15 cellular contexts compared by ENCODE assay signal in the genomic region with DNA sequence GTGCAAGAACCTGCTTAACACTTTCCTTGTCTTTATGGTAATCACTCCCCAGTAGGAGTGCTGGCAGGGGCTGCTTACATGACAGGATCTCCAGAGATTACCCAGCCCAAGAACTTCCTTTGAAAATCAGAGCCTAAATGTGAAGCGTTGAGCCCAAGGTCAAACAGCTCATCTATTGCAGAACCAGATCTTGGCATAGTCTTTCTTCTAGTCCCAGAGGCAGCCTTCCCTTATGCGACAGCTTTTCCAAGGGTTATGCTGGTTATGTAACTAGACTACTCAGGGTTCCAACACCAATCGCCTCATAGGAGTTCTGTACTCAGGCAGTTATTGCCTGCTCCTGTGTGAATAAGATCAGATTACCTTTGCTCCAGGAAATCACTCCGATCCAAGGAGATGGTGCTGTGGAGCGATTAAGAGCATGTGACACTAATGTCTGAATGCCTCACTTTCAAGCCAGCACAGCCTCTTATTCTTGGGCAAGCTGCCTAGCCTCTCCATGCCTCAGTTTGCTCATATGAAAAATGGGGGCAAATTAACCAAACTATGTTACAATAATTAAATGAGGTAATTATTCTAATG. TPM values are rescaled to one million over a fixed set of nuclear protein-coding genes. Genes with fewer than 3 reads are reported as not detected.
DNase-seq lines count a peak whose midpoint lies in the region; ATAC-seq and TF ChIP-seq lines count a peak whose summit lies in the region.
"Had no signal": no experiment of that assay in that cellular context is flagged by ENCODE, and none has a peak within 500 bp of the region (broad histone marks: within the 10 kb centered on the region; RNA-seq: fewer than 3 reads in every experiment).

No MANE protein-coding gene starts in this region.

- peaks cover 0 to 33% of the 10 kb centered on the region in 2 experiments; a peak in 2 of 4 replicates for H3K4me1 ChIP-seq in HCT116 (ENCODE audit: control insufficient read depth in 1 of 2, insufficient read depth in 2 of 2, low read length in 2 of 2)

- RAD21 ChIA-PET in HCT116 (lab: Charles Lee; ENCODE audit: low non-redundant PET in 1 of 2, low total read pairs in 2 of 2, uncharacterized antibody in 2 of 2, unreplicated experiment in 2 of 2): no interaction called here

- no peaks in the 10 kb centered on the region for H3K9me3 ChIP-seq in HCT116 (ENCODE audit: control insufficient read depth in 1 of 2, insufficient read depth in 1 of 2, low read depth in 1 of 2, low read length in 2 of 2)

- no peaks in the 10 kb centered on the region for H3K27me3 Mint-ChIP-seq in neural crest cell (ENCODE audit: low read depth)
- H3K27me3 Mint-ChIP-seq in activated naive CD4-positive, alpha-beta T cell treated with anti-CD3 and anti-CD28 coated beads, Interleukin-2, amount 10 ng/mL, durations not matched to agents 7 days and 5 days: peaks cover 4% of the 10 kb centered on the region

- no peak for TF ChIP-seq POLR2A in HCT116 (IDR thresholded peaks at IDR 0.05; ENCODE audit: borderline replicate concordance, extremely low read depth, insufficient read depth, insufficient read length)

- no peaks in the 10 kb centered on the region for H3K36me3 Mint-ChIP-seq in neural crest cell (ENCODE audit: low read depth)
- no peaks in the 10 kb centered on the region for H3K36me3 Mint-ChIP-seq in activated naive CD4-positive, alpha-beta T cell treated with anti-CD3 and anti-CD28 coated beads, Interleukin-2, amount 10 ng/mL, durations not matched to agents 7 days and 5 days

- H3K9ac ChIP-seq in HCT116 (ENCODE audit: low read length): no peak overlapping the region

- BruUV-seq in HCT116 (replicated peaks; lab: Mats Ljungman, UMichigan): no TSS peak

- H3K9me3 Mint-ChIP-seq in neural crest cell: no peaks in the 10 kb centered on the region
- H3K9me3 Mint-ChIP-seq in activated naive CD4-positive, alpha-beta T cell treated with anti-CD3 and anti-CD28 coated beads, Interleukin-2, amount 10 ng/mL, durations not matched to agents 7 days and 5 days: no peaks in the 10 kb centered on the region

- ATAC-seq in HCT116 (no peak), GM21360 (IDR thresholded peaks at IDR 0.05; ENCODE audit: unreplicated experiment) (no peak), HG03565 (IDR thresholded peaks at IDR 0.05; ENCODE audit: unreplicated experiment) (no peak)

- no peaks in the 10 kb centered on the region for H3K9me2 ChIP-seq in HCT116 (ENCODE audit: insufficient read depth)

- H3K4me3 Mint-ChIP-seq in neural crest cell: no peak overlapping the region
- no peak overlapping the region for H3K4me3 Mint-ChIP-seq in activated naive CD4-positive, alpha-beta T cell treated with anti-CD3 and anti-CD28 coated beads, Interleukin-2, amount 10 ng/mL, durations not matched to agents 7 days and 5 days

- no peak overlapping the region for H3K4me2 ChIP-seq in HCT116 (ENCODE audit: low read length)

- POLR2A ChIA-PET in HCT116 (lab: Charles Lee): no interaction called here

- H3K27ac ChIP-seq in HCT116 (ENCODE audit: low read depth, low read length): no peak overlapping the region
- H3K27ac ChIP-seq: cardiac muscle cell had no signal

- no peak overlapping the region for H3K4me3 ChIP-seq in HCT116 (replicated peaks in 1 of 2; ENCODE audit: low read depth in 1 of 2, low read length in 2 of 2)
- H3K4me3 ChIP-seq: cardiac muscle cell had no signal

- CTCF ChIA-PET in HCT116 (lab: Charles Lee): interaction anchor here (1.4 to 1.5 kb wide), 2 partner anchors 8 to 66 kb away, joined by 3 to 4 read pairs; partner anchors contain the start of gene LGI1
- CTCF ChIA-PET in activated naive CD4-positive, alpha-beta T cell treated with anti-CD3 and anti-CD28 coated beads, Interleukin-2, amount 10 ng/mL, durations not matched to agents 7 days and 5 days (lab: Charles Lee): no interaction called here

- intact Hi-C loops in HCT116 (cut with micrococcal nuclease): no loop called here

- no peaks in the 10 kb centered on the region for H3K79me2 ChIP-seq in HCT116 (ENCODE audit: insufficient read depth, low read length)

- no peak for TF ChIP-seq RAD21 in HCT116 (IDR thresholded peaks at IDR 0.05; ENCODE audit: low read depth)

- no peak for DNase-seq in HCT116 (ENCODE audit: low read depth, low spot score)
- peak; percentile 43 for DNase-seq in NCI-H2171 (lab: John Stamatoyannopoulos, UW)
- peak; percentile 40 for DNase-seq in fibroblast of peridontal ligament (ENCODE audit: extremely low read depth)
- DNase-seq in neural crest cell (ENCODE audit: low read depth, low spot score): no peak
- no peak for DNase-seq in activated naive CD4-positive, alpha-beta T cell treated with anti-CD3 and anti-CD28 coated beads, Interleukin-2, amount 10 ng/mL, durations not matched to agents 7 days and 5 days
- no peak for DNase-seq in middle frontal gyrus (ENCODE audit: extremely low spot score, low spot score)
- DNase-seq: activated T-cell treated with anti-CD3 and anti-CD28 coated beads, Interleukin-2, amount 50 U/mL, for 48 hours; Karpas-422; NCI-H524 treated with DMSO at 0.1 percent for 48 hours had no signal

- peaks cover 52% of the 10 kb centered on the region for H3K4me1 Mint-ChIP-seq in neural crest cell
- H3K4me1 Mint-ChIP-seq in activated naive CD4-positive, alpha-beta T cell treated with anti-CD3 and anti-CD28 coated beads, Interleukin-2, amount 10 ng/mL, durations not matched to agents 7 days and 5 days: no peaks in the 10 kb centered on the region

- no peaks in the 10 kb centered on the region for H3K36me3 ChIP-seq in HCT116 (ENCODE audit: control insufficient read depth in 1 of 2, insufficient read depth in 2 of 2, low read length in 2 of 2)
- H3K36me3 ChIP-seq: cardiac muscle cell had no signal

- peak overlapping the region; percentile 16 for H3K27ac Mint-ChIP-seq in neural crest cell (ENCODE audit: unreplicated experiment)
- no peak overlapping the region for H3K27ac Mint-ChIP-seq in activated naive CD4-positive, alpha-beta T cell treated with anti-CD3 and anti-CD28 coated beads, Interleukin-2, amount 10 ng/mL, durations not matched to agents 7 days and 5 days

- no peaks in the 10 kb centered on the region for H3K27me3 ChIP-seq in HCT116 (ENCODE audit: insufficient read depth, low read length)
- H3K27me3 ChIP-seq: cardiac muscle cell had no signal

- H4K20me1 ChIP-seq in HCT116 (ENCODE audit: insufficient read depth): no peaks in the 10 kb centered on the region

- TF ChIP-seq CTCF in HCT116 (IDR thresholded peaks at IDR 0.05 in 2 of 3, conservative IDR thresholded peaks at IDR 0.05 in 1 of 3; ENCODE audit: borderline replicate concordance in 1 of 3, insufficient read depth in 1 of 3, low read depth in 2 of 3, low read length in 2 of 3): no peak
- TF ChIP-seq CTCF in neural crest cell (conservative IDR thresholded peaks at IDR 0.05): no peak

- H2AFZ ChIP-seq in HCT116 (ENCODE audit: low read depth, low read length, poor library complexity, severe bottlenecking): no peak overlapping the region

TF ChIP-seq in HCT116, 20 proteins besides CTCF, POLR2A, EP300 and RAD21:
- TF ChIP-seq SP1 (IDR thresholded peaks at IDR 0.05; ENCODE audit: low read depth) (no peak), CBX3 (IDR thresholded peaks at IDR 0.05; ENCODE audit: low read depth) (0 out of 2 replicates have a peak, but pooled peaks have one; percentile 33)
TF ChIP-seq in HCT116: peak in this region for 1.

RNA-seq across cellular contexts. Expression of gene LGI1, which starts 8.4 kb away (rescaled TPM):
- total RNA-seq in HCT116 (2021; ENCODE audit: unreplicated experiment) (not detected), neural crest cell (22.6 and 23.6 TPM in 2 replicates)
- not detected in 2 replicates for polyA plus RNA-seq in HCT116 (2012)
- total RNA-seq: cardiac muscle cell, fibroblast of lung, lung microvascular endothelial cell, SK-MEL-5 had no signal
- polyA plus RNA-seq: cardiac muscle cell, fibroblast of lung had no signal

RNA-seq across cellular contexts. Expression of gene FRA10AC1, which starts 46.9 kb away (rescaled TPM):
- total RNA-seq in HCT116 (2021; ENCODE audit: unreplicated experiment) (21.9 TPM), neural crest cell (12.5 and 14.2 TPM in 2 replicates)
- 3.3 and 4.4 TPM in 2 replicates for polyA plus RNA-seq in HCT116 (2012)

Comparison
In these comparisons a context has a peak if more than half of its experiments do, and no peak if none do; other contexts are left out.
1. DNase-seq: peak in NCI-H2171 (single experiment) and fibroblast of peridontal ligament (single experiment); none in HCT116 (single experiment), neural crest cell (single experiment), activated naive CD4-positive, alpha-beta T cell treated with anti-CD3 and anti-CD28 coated beads, Interleukin-2, amount 10 ng/mL, durations not matched to agents 7 days and 5 days (single experiment) and middle frontal gyrus (single experiment).
2. RNA of gene LGI1, which starts 8.4 kb away (total RNA-seq): 22.6 to 23.6 TPM in neural crest cell; not detected in HCT116 (single experiment); every median in the first group is over 10 times any median in the second.